Comparison of ENCODE assay signal across 9 cellular contexts in the genomic region with DNA sequence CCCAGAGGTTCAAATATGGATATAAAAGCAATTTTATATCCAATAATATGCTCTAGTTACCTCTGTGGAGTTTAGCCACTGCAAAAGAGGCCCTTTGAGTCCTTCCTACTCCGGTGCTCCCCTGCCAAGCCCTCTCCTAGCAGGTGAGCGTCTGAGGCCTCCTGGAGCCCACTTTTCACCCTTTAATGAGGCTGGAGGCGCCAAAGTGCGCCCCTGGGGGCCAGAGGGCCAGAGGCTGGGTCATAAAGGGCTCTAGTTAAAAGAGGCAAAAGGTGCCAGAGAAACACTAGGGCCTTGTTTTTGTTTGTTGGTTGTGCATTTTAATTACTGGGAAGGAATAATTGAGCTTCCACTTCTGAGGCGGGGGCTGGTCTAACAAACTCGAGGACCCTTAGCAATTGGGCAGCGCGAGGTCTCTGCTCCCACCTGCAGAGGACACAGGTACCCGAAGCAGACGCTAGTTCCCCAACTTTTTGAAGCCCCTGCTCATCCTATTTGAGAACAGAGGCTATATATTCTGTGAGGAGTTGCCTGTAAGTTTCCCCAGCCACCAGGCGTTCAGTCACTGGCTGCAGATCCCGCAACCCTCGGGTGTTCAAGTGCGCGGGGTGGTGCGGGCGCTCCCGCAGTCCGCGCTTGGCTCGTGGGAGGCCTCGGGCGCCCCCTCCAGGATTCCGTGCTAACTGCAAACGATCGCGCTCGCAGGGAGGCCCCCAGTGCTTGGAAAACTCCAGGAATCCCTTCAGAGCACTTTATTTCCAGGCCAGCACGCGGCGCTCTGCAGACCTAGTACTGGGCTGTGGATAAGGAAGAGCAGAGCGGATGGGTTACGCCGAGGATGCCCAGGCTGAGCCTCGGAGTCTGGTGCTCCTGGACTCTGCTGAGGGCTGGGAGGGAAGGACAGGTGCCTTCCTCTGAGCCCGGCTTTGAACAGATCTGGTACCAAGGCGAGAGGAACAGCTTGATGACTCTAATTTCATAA. TPM values are rescaled to one million over a fixed set of nuclear protein-coding genes. Genes with fewer than 3 reads are reported as not detected.
DNase-seq lines count a peak whose midpoint lies in the region; ATAC-seq and TF ChIP-seq lines count a peak whose summit lies in the region.
"Had no signal": no experiment of that assay in that cellular context is flagged by ENCODE, and none has a peak within 500 bp of the region (broad histone marks: within the 10 kb centered on the region; RNA-seq: fewer than 3 reads in every experiment).

No MANE protein-coding gene starts in this region.

- H3K18ac ChIP-seq in mesenchymal stem cell (ENCODE audit: low read depth in 1 of 2, low read length in 2 of 2): no peak overlapping the region

- H3K4me3 ChIP-seq in HFF-Myc (replicated peaks; ENCODE audit: low read depth, low read length): no peak overlapping the region
- peak overlapping the region; percentile 17 for H3K4me3 ChIP-seq in epithelial cell of esophagus (ENCODE audit: low read length)
- peak overlapping the region in 1 of 2 experiments; percentile 60 for H3K4me3 ChIP-seq in mesenchymal stem cell (ENCODE audit: insufficient read depth in 1 of 2, low read depth in 1 of 2, low read length in 2 of 2)
- peak overlapping the region; percentile 22 to 52 for H3K4me3 ChIP-seq in stomach smooth muscle (ENCODE audit: low read length in 2 of 2)

- no peak overlapping the region for H3K27ac ChIP-seq in mesenchymal stem cell (ENCODE audit: low read length, poor library complexity, severe bottlenecking)
- H3K27ac ChIP-seq in stomach smooth muscle (ENCODE audit: low read length): no peak overlapping the region

- CTCF ChIA-PET in activated CD4-positive, alpha-beta T cell treated with anti-CD3 and anti-CD28 coated beads for 36 hours (lab: Charles Lee): interaction anchor here (0.6 to 2.0 kb wide), 9 partner anchors 9 to 178 kb away, joined by 3 to 4 read pairs (median 3); a partner anchor contains a TSS
- CTCF ChIA-PET in activated B cell treated with CpG ODN at 0.5 μM for 24 hours (lab: Charles Lee): interaction anchor here (0.5 to 3.2 kb wide), 26 partner anchors 8 to 383 kb away, joined by 3 to 24 read pairs (median 4); no protein-coding TSS in a partner anchor

- H3K4me1 Mint-ChIP-seq in activated CD4-positive, alpha-beta T cell treated with anti-CD3 and anti-CD28 coated beads for 36 hours: no peaks in the 10 kb centered on the region
- H3K4me1 Mint-ChIP-seq in activated B cell treated with CpG ODN at 0.5 μM for 24 hours: peaks cover 44% of the 10 kb centered on the region

- 16% methylated on average over 37 of the region's 37 CpGs for WGBS in mesenchymal stem cell

- H3K79me1 ChIP-seq in mesenchymal stem cell (replicated peaks; ENCODE audit: low read length, poor library complexity, severe bottlenecking): no peaks in the 10 kb centered on the region

- peaks cover 35% of the 10 kb centered on the region for H3K27me3 Mint-ChIP-seq in activated CD4-positive, alpha-beta T cell treated with anti-CD3 and anti-CD28 coated beads for 36 hours
- no peaks in the 10 kb centered on the region for H3K27me3 Mint-ChIP-seq in activated B cell treated with CpG ODN at 0.5 μM for 24 hours

- peak overlapping the region in 1 of 2 experiments; percentile 44 for H3K4ac ChIP-seq in mesenchymal stem cell (ENCODE audit: low read depth in 1 of 2, low read length in 2 of 2)

- H3K36me3 Mint-ChIP-seq in activated CD4-positive, alpha-beta T cell treated with anti-CD3 and anti-CD28 coated beads for 36 hours (ENCODE audit: low read depth): no peaks in the 10 kb centered on the region
- H3K36me3 Mint-ChIP-seq in activated B cell treated with CpG ODN at 0.5 μM for 24 hours (ENCODE audit: low read depth): peaks cover 6% of the 10 kb centered on the region

- no peak overlapping the region for H2BK120ac ChIP-seq in mesenchymal stem cell (ENCODE audit: low read depth, low read length)

- H3K27me3 ChIP-seq in mesenchymal stem cell (ENCODE audit: control insufficient read depth in 1 of 2, insufficient read depth in 1 of 2, low read length in 2 of 2) (peaks cover 0 to 22% of the 10 kb centered on the region in 2 experiments), stomach smooth muscle (ENCODE audit: control insufficient read depth in 1 of 2, insufficient read depth in 2 of 2, low read length in 2 of 2) (peaks cover 7 to 14% of the 10 kb centered on the region in 2 donors)

- no peak overlapping the region for H2AK5ac ChIP-seq in mesenchymal stem cell (ENCODE audit: low read length, severe bottlenecking)

- peaks cover 6% of the 10 kb centered on the region for H3K4me1 ChIP-seq in mesenchymal stem cell (ENCODE audit: control insufficient read depth, insufficient read depth, low read depth, low read length)
- peaks cover 4% of the 10 kb centered on the region for H3K4me1 ChIP-seq in stomach smooth muscle (ENCODE audit: control insufficient read depth, insufficient read depth, low read length)

- no peaks in the 10 kb centered on the region for H3K9me3 Mint-ChIP-seq in activated CD4-positive, alpha-beta T cell treated with anti-CD3 and anti-CD28 coated beads for 36 hours (ENCODE audit: low read depth)
- H3K9me3 Mint-ChIP-seq in activated B cell treated with CpG ODN at 0.5 μM for 24 hours: peaks cover 7% of the 10 kb centered on the region

- ATAC-seq in activated CD4-positive, alpha-beta T cell treated with anti-CD3 and anti-CD28 coated beads for 36 hours: peak; percentile 84
- ATAC-seq in activated B cell treated with CpG ODN at 0.5 μM for 24 hours (ENCODE audit: low read depth): peak; percentile 91

- H3K9ac ChIP-seq in mesenchymal stem cell (ENCODE audit: low read length) (peak overlapping the region; percentile 56), stomach smooth muscle (ENCODE audit: low read length in 2 of 2) (no peak overlapping the region)

- no peak overlapping the region for H3K23ac ChIP-seq in mesenchymal stem cell (ENCODE audit: low read length in 2 of 2)

- H3K4me3 Mint-ChIP-seq in activated CD4-positive, alpha-beta T cell treated with anti-CD3 and anti-CD28 coated beads for 36 hours: no peak overlapping the region
- H3K4me3 Mint-ChIP-seq in activated B cell treated with CpG ODN at 0.5 μM for 24 hours: peak overlapping the region; percentile 70

- intact Hi-C loops in activated CD4-positive, alpha-beta T cell treated with anti-CD3 and anti-CD28 coated beads for 36 hours (cut with DNase I, micrococcal nuclease): loop anchor here (1.0 to 2.0 kb wide), 2 partner anchors 111 to 112 kb away; no protein-coding TSS in a partner anchor
- intact Hi-C loops in activated B cell treated with CpG ODN at 0.5 μM for 24 hours (cut with micrococcal nuclease): loop anchor here (1.0 to 2.0 kb wide), 5 partner anchors 18 to 111 kb away; no protein-coding TSS in a partner anchor

- H2BK15ac ChIP-seq in mesenchymal stem cell (ENCODE audit: low read depth, poor library complexity, severe bottlenecking): no peak overlapping the region

- no peak overlapping the region for H4K91ac ChIP-seq in mesenchymal stem cell (ENCODE audit: low read length)

- H3K9me3 ChIP-seq in mesenchymal stem cell (ENCODE audit: control insufficient read depth, low read length): no peaks in the 10 kb centered on the region
- H3K9me3 ChIP-seq in stomach smooth muscle (ENCODE audit: control insufficient read depth in 2 of 2, low read length in 2 of 2): no peaks in the 10 kb centered on the region

- H3K4me2 ChIP-seq in mesenchymal stem cell (ENCODE audit: low read length, poor library complexity, severe bottlenecking): peak overlapping the region; percentile 89

- H4K8ac ChIP-seq in mesenchymal stem cell (ENCODE audit: low read length): no peak overlapping the region

- peak; percentile 72 for DNase-seq in activated CD4-positive, alpha-beta T cell treated with anti-CD3 and anti-CD28 coated beads for 36 hours
- no peak for DNase-seq in activated CD4-positive, alpha-beta T cell treated with anti-CD3 and anti-CD28 coated beads, Interleukin-2, amount 50 U/mL, for 4 hours
- DNase-seq in HFF-Myc (ENCODE audit: extremely low read depth, low read depth) (peak; percentile 59), LoVo (ENCODE audit: low spot score) (peak; percentile 40), activated B cell treated with CpG ODN at 0.5 μM for 24 hours (peak; percentile 77), epithelial cell of esophagus (ENCODE audit: low read depth) (peak; percentile 85), mesenchymal stem cell (peak; percentile 85)
- DNase-seq: DND-41 had no signal

- no peak overlapping the region for H3K27ac Mint-ChIP-seq in activated CD4-positive, alpha-beta T cell treated with anti-CD3 and anti-CD28 coated beads for 36 hours
- peak overlapping the region; percentile 46 for H3K27ac Mint-ChIP-seq in activated B cell treated with CpG ODN at 0.5 μM for 24 hours

- POLR2A ChIA-PET in activated CD4-positive, alpha-beta T cell treated with anti-CD3 and anti-CD28 coated beads for 36 hours (lab: Charles Lee): no interaction called here
- POLR2A ChIA-PET in activated B cell treated with CpG ODN at 0.5 μM for 24 hours (lab: Charles Lee): interaction anchor here (1.0 to 9.9 kb wide), 6 partner anchors 17 to 110 kb away, joined by 3 to 98 read pairs (median 7); a partner anchor contains a TSS

- H3K36me3 ChIP-seq in mesenchymal stem cell (ENCODE audit: control insufficient read depth in 1 of 2, insufficient read depth in 2 of 2, low read depth in 1 of 2, low read length in 2 of 2) (no peaks in the 10 kb centered on the region), stomach smooth muscle (ENCODE audit: control insufficient read depth in 2 of 2, insufficient read depth in 2 of 2, low read length in 2 of 2) (no peaks in the 10 kb centered on the region)

- TF ChIP-seq CTCF in HFF-Myc (IDR thresholded peaks at IDR 0.05; ENCODE audit: low read depth, low read length, missing control alignments) (peak; percentile 96), activated B cell treated with CpG ODN at 0.5 μM for 24 hours (IDR thresholded peaks at IDR 0.05) (peak; percentile 45), epithelial cell of esophagus (IDR thresholded peaks at IDR 0.05; ENCODE audit: insufficient read depth, low read depth, low read length, missing control alignments) (peak; percentile 84)

- peak overlapping the region; percentile 72 for H2AFZ ChIP-seq in mesenchymal stem cell (ENCODE audit: low read depth, low read length)

- H2BK5ac ChIP-seq in mesenchymal stem cell (ENCODE audit: low read depth, low read length, poor library complexity, severe bottlenecking): no peak overlapping the region

- H3K14ac ChIP-seq in mesenchymal stem cell (ENCODE audit: low read length in 2 of 2): no peak overlapping the region

- H2BK12ac ChIP-seq in mesenchymal stem cell (ENCODE audit: low read length in 2 of 2): no peak overlapping the region

RNA-seq across cellular contexts. Expression of a gene that starts 14.1 kb away (rescaled TPM):
- not detected for total RNA-seq in activated CD4-positive, alpha-beta T cell treated with anti-CD3 and anti-CD28 coated beads for 36 hours
- total RNA-seq in activated B cell treated with CpG ODN at 0.5 μM for 24 hours: 0.42 TPM in 1 of 2 replicates, not detected in the other
- polyA plus RNA-seq in mesenchymal stem cell (2013, experiment 1 of 2): not detected
- polyA plus RNA-seq in mesenchymal stem cell (2013, experiment 2 of 2): not detected

RNA-seq across cellular contexts. Expression of a gene that starts 48.1 kb away (rescaled TPM):
- under 1 TPM; 0.07 to 0.11 TPM for total RNA-seq in activated CD4-positive, alpha-beta T cell treated with anti-CD3 and anti-CD28 coated beads for 36 hours
- total RNA-seq in activated B cell treated with CpG ODN at 0.5 μM for 24 hours: 1.1 and 1.5 TPM in 2 replicates
- polyA plus RNA-seq in mesenchymal stem cell (2013, experiment 1 of 2): 5.2 TPM
- polyA plus RNA-seq in mesenchymal stem cell (2013, experiment 2 of 2): 5.2 TPM

Comparison
In these comparisons a context has a peak if more than half of its experiments do, and no peak if none do; other contexts are left out.
1. DNase-seq: peak in activated CD4-positive, alpha-beta T cell treated with anti-CD3 and anti-CD28 coated beads for 36 hours (single experiment), HFF-Myc (single experiment), LoVo (single experiment), activated B cell treated with CpG ODN at 0.5 μM for 24 hours (single experiment), epithelial cell of esophagus (single experiment) and mesenchymal stem cell (single experiment); none in activated CD4-positive, alpha-beta T cell treated with anti-CD3 and anti-CD28 coated beads, Interleukin-2, amount 50 U/mL, for 4 hours (0 of 2).
2. CTCF ChIP-seq: peak in every context shown above with its lines; median percentile 96 in HFF-Myc; 84 in epithelial cell of esophagus; 45 in activated B cell treated with CpG ODN at 0.5 μM for 24 hours.